Comparison of ENCODE assay signal across 1 cellular context in the genomic region with DNA sequence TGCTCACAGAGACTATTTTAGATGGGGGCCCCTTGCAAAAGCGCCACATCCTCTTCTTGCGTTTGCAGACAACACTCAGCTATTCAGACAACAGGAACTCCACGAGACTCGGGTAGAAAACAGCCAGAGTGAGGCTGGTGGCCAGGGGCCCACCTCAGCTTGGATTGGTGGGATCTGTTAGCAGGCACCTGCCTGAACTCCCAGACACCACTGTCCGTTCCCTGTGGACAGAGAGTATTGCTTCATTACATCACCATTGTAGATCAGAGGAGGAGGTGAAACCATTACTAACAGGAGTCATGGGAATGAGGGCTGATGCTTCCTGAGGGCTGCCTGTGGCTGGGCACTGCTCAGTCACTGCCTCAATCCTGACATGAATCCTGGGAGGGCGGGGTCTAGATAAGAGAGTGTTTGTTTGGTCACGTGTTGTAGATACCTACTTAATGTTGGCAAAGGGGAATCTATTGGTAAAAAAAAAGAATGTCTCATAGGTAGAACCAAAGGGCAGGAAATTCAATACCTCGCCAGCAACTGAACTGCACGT.
TF ChIP-seq lines count a peak whose summit lies in the region.

No MANE protein-coding gene starts in this region.

TF ChIP-seq in IMR-90, 13 proteins besides CTCF, POLR2A, EP300 and RAD21:
- TF ChIP-seq SMC3 (IDR thresholded peaks at IDR 0.05; ENCODE audit: low read depth, low read length) = no peak
- TF ChIP-seq CEBPB (IDR thresholded peaks at IDR 0.05; ENCODE audit: low read depth, low read length) = peak; percentile 48
- 0 out of 2 replicates have a peak, but pooled peaks have one; percentile 35 for TF ChIP-seq USF2 (IDR thresholded peaks at IDR 0.05; ENCODE audit: low read depth, low read length)
